Comparison of ENCODE assay signal across 1 cellular context in genomic region chr1:211549092-211549749, GRCh38.
TF ChIP-seq lines count a peak whose summit lies in the region.

No MANE protein-coding gene starts in this region.

TF ChIP-seq in endothelial cell of umbilical vein, 7 proteins besides CTCF, POLR2A, EP300 and RAD21:
- TF ChIP-seq MYC (IDR thresholded peaks at IDR 0.05; ENCODE audit: low read depth, low read length) (no peak), POLR2AphosphoS5 (IDR thresholded peaks at IDR 0.05; ENCODE audit: insufficient read depth, low read depth, low read length) (no peak), JUN (IDR thresholded peaks at IDR 0.05; ENCODE audit: borderline replicate concordance, insufficient read depth, insufficient read length, low read depth) (no peak), GATA2 (IDR thresholded peaks at IDR 0.05; ENCODE audit: insufficient read depth, insufficient read length, low read depth, low read length) (no peak), EZH2 (IDR thresholded peaks at IDR 0.05; ENCODE audit: borderline replicate concordance, low read depth, low read length, severe bottlenecking) (no peak), FOS (IDR thresholded peaks at IDR 0.05; ENCODE audit: borderline replicate concordance, insufficient read depth, low read length) (no peak), MAX (IDR thresholded peaks at IDR 0.05; ENCODE audit: insufficient read depth, insufficient read length) (no peak)
TF ChIP-seq in endothelial cell of umbilical vein: peak in this region for 0.
